35 cellular contexts compared by ENCODE assay signal in the genomic region with DNA sequence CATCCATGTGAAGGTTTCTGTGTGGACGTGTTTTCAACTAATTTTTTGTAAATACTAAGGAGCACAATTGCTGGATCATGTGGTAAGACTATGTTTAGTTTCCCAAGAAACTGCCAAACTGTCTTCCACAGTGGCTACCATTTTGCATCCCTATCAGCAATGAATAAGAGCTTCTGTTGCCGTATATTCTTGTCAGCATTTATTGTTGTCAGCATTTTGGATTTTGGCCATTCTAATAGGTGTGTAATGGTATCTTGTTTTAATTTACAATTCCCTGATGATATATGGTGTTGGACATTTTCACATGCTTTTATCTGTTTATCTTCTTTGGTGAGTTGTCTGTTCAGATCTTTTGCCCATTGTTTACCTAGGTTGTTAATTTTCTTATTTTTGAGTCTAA.
"Had no signal": no experiment of that assay in that cellular context is flagged by ENCODE, and none has a peak within 500 bp of the region (broad histone marks: within the 10 kb centered on the region; RNA-seq: fewer than 3 reads in every experiment).

No MANE protein-coding gene starts in this region.

- H3K4me3 ChIP-seq: MG63 had no signal

- DNase-seq: MG63, MM.1S, MV-4-11, NCI-H1048, NCI-H1092, NCI-H1092 treated with DMSO at 0.1 percent for 48 hours, NCI-H1105, NCI-H1105 treated with DMSO at 0.1 percent for 48 hours, NCI-H1417, NCI-H1417 treated with DMSO at 0.1 percent for 48 hours, NCI-H1436, NCI-H1436 treated with DMSO at 0.1 percent for 48 hours, NCI-H146, NCI-H1694, NCI-H1694 treated with DMSO at 0.1 percent for 48 hours, NCI-H187, NCI-H187 treated with DMSO at 0.1 percent for 48 hours, NCI-H1930, NCI-H2029, NCI-H2029 treated with DMSO at 0.1 percent for 48 hours, NCI-H2081, NCI-H2081 treated with DMSO at 0.1 percent for 48 hours, NCI-H2107, NCI-H2171, NCI-H2171 treated with DMSO at 0.1 percent for 48 hours, NCI-H2227 treated with DMSO at 0.1 percent for 48 hours, NCI-H226, NCI-H345, NCI-H446, NCI-H446 treated with DMSO at 0.1 percent for 48 hours, NCI-H510A, NCI-H510A treated with DMSO at 0.1 percent for 48 hours, NCI-H524, NCI-H524 treated with DMSO at 0.1 percent for 48 hours, NCI-H526 had no signal

- H3K9me3 ChIP-seq: MG63 had no signal

- H3K27me3 ChIP-seq: MG63 had no signal
